Comparison of ENCODE assay signal across 1 cellular context in the genomic region with DNA sequence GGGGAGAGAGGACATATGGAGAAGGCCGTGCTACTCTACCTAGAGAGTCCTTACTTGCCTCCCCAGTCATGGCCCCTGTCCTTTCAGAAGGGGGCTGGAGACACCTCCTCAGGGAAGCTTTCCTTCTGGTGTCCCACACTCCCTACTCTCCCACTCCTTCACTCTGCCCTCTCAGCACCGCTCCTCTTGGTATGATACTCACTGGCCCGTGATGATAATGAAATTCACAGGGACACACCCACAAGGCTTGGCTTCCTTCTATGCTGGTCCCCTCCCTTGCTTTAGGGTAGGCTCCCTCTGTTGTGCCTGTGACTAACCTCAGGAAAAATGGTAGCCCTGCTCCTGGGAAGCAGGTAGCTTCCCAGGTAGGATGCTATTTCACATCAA.
TF ChIP-seq lines count a peak whose summit lies in the region.

No MANE protein-coding gene starts in this region.

TF ChIP-seq in K562, 482 proteins besides CTCF, POLR2A, EP300 and RAD21 (continued from another document):
- TF ChIP-seq, protein P1, sequence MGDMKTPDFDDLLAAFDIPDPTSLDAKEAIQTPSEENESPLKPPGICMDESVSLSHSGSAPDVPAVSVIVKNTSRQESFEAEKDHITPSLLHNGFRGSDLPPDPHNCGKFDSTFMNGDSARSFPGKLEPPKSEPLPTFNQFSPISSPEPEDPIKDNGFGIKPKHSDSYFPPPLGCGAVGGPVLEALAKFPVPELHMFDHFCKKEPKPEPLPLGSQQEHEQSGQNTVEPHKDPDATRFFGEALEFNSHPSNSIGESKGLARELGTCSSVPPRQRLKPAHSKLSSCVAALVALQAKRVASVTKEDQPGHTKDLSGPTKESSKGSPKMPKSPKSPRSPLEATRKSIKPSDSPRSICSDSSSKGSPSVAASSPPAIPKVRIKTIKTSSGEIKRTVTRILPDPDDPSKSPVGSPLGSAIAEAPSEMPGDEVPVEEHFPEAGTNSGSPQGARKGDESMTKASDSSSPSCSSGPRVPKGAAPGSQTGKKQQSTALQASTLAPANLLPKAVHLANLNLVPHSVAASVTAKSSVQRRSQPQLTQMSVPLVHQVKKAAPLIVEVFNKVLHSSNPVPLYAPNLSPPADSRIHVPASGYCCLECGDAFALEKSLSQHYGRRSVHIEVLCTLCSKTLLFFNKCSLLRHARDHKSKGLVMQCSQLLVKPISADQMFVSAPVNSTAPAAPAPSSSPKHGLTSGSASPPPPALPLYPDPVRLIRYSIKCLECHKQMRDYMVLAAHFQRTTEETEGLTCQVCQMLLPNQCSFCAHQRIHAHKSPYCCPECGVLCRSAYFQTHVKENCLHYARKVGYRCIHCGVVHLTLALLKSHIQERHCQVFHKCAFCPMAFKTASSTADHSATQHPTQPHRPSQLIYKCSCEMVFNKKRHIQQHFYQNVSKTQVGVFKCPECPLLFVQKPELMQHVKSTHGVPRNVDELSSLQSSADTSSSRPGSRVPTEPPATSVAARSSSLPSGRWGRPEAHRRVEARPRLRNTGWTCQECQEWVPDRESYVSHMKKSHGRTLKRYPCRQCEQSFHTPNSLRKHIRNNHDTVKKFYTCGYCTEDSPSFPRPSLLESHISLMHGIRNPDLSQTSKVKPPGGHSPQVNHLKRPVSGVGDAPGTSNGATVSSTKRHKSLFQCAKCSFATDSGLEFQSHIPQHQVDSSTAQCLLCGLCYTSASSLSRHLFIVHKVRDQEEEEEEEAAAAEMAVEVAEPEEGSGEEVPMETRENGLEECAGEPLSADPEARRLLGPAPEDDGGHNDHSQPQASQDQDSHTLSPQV (IDR thresholded peaks at IDR 0.05): 0 out of 2 replicates have a peak, but pooled peaks have one; percentile 15
- TF ChIP-seq, protein P2, sequence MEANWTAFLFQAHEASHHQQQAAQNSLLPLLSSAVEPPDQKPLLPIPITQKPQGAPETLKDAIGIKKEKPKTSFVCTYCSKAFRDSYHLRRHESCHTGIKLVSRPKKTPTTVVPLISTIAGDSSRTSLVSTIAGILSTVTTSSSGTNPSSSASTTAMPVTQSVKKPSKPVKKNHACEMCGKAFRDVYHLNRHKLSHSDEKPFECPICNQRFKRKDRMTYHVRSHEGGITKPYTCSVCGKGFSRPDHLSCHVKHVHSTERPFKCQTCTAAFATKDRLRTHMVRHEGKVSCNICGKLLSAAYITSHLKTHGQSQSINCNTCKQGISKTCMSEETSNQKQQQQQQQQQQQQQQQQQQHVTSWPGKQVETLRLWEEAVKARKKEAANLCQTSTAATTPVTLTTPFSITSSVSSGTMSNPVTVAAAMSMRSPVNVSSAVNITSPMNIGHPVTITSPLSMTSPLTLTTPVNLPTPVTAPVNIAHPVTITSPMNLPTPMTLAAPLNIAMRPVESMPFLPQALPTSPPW (CRISPR knock-in tag; IDR thresholded peaks at IDR 0.05): peak; percentile 32; the same call in 1 of the 2 replicates
- TF ChIP-seq ZNF75A (CRISPR knock-in tag; IDR thresholded peaks at IDR 0.05) (peak; percentile 79), RBM39 (optimal IDR thresholded peaks at IDR 0.05; ENCODE audit: low read depth, low read length) (no peak), DACH1 (IDR thresholded peaks at IDR 0.05; ENCODE audit: partially characterized antibody) (no peak), FOXA1 (IDR thresholded peaks at IDR 0.05; ENCODE audit: borderline replicate concordance) (no peak), POLR2AphosphoS5 (IDR thresholded peaks at IDR 0.05; ENCODE audit: control insufficient read depth, insufficient read depth, low read depth, low read length) (peak; percentile 24; the same call in 1 of the 2 replicates), ZNF124 (CRISPR knock-in tag; IDR thresholded peaks at IDR 0.05) (no peak), ELF4 (CRISPR knock-in tag; IDR thresholded peaks at IDR 0.05) (0 out of 2 replicates have a peak, but pooled peaks have one; percentile 43), TARDBP (IDR thresholded peaks at IDR 0.05) (no peak), HNRNPLL (IDR thresholded peaks at IDR 0.05; ENCODE audit: low read depth, low read length, poor library complexity, severe bottlenecking) (no peak), ZNF778 (CRISPR knock-in tag; IDR thresholded peaks at IDR 0.05) (no peak), TEAD1 (CRISPR knock-in tag; IDR thresholded peaks at IDR 0.05) (peak in 1 of 2 experiments; percentile 16; a peak in 1 of 4 replicates), ETV5 (CRISPR knock-in tag; IDR thresholded peaks at IDR 0.05; ENCODE audit: low read depth) (peak; percentile 32; the same call in 1 of the 2 replicates), CBFA2T3 (IDR thresholded peaks at IDR 0.05) (peak; percentile 60), TBP (optimal IDR thresholded peaks at IDR 0.05; ENCODE audit: low read depth, low read length) (peak; percentile 29)
- TF ChIP-seq, protein P3, sequence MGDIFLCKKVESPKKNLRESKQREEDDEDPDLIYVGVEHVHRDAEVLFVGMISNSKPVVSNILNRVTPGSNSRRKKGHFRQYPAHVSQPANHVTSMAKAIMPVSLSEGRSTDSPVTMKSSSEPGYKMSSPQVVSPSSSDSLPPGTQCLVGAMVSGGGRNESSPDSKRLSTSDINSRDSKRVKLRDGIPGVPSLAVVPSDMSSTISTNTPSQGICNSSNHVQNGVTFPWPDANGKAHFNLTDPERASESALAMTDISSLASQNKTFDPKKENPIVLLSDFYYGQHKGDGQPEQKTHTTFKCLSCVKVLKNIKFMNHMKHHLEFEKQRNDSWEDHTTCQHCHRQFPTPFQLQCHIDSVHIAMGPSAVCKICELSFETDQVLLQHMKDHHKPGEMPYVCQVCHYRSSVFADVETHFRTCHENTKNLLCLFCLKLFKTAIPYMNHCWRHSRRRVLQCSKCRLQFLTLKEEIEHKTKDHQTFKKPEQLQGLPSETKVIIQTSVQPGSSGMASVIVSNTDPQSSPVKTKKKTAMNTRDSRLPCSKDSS (IDR thresholded peaks at IDR 0.05; ENCODE audit: low read depth, partially characterized antibody): no peak
